In genomic region chr16:2673066-2673999, GRCh38 we compare ENCODE assay signal across 8 cellular contexts. TPM values are rescaled to one million over a fixed set of nuclear protein-coding genes. Genes with fewer than 3 reads are reported as not detected.
DNase-seq lines count a peak whose midpoint lies in the region; ATAC-seq and TF ChIP-seq lines count a peak whose summit lies in the region.

No MANE protein-coding gene starts in this region.

- TF ChIP-seq EP300 in SK-N-SH (IDR thresholded peaks at IDR 0.05; ENCODE audit: borderline replicate concordance in 1 of 2, low read depth in 1 of 2, low read length in 1 of 2), result no peak
- TF ChIP-seq EP300 in ovary (IDR thresholded peaks at IDR 0.05), result no peak

- H3K36me3 ChIP-seq in SK-N-SH (replicated peaks in 1 of 2; ENCODE audit: control insufficient read depth in 1 of 2, insufficient read depth in 2 of 2, low read length in 1 of 2) (peaks cover 5 to 9% of the 10 kb centered on the region in 2 experiments), ovary (no peaks in the 10 kb centered on the region), thymus (ENCODE audit: control insufficient read depth, insufficient read depth) (peaks cover 3% of the 10 kb centered on the region)

- H3K27me3 ChIP-seq in SK-N-SH (ENCODE audit: insufficient read depth) (no peaks in the 10 kb centered on the region), ovary (no peaks in the 10 kb centered on the region), thymus (ENCODE audit: control insufficient read depth, insufficient read depth) (no peaks in the 10 kb centered on the region)

- H3K36me3 Mint-ChIP-seq in activated naive CD4-positive, alpha-beta T cell treated with anti-CD3 and anti-CD28 coated beads, Interleukin-2, amount 50 U/mL, for 72 hours, result peaks cover 0 to 15% of the 10 kb centered on the region in 2 donors
- H3K36me3 Mint-ChIP-seq in glutamatergic neuron (ENCODE audit: unreplicated experiment), result no peaks in the 10 kb centered on the region

- peak overlapping the region; percentile 44 to 71 for H3K27ac Mint-ChIP-seq in activated naive CD4-positive, alpha-beta T cell treated with anti-CD3 and anti-CD28 coated beads, Interleukin-2, amount 50 U/mL, for 72 hours
- H3K27ac Mint-ChIP-seq in glutamatergic neuron (ENCODE audit: unreplicated experiment), result peak overlapping the region; percentile 28

- no peak for TF ChIP-seq RAD21 in SK-N-SH (IDR thresholded peaks at IDR 0.05; ENCODE audit: low read length)

- CTCF ChIA-PET in GM10248 (lab: Yijun Ruan, JAX) (interaction anchor here (0.9 kb wide), 1 partner anchor 253 kb away, joined by 3 read pairs; no protein-coding TSS in a partner anchor), SK-N-SH (lab: Yijun Ruan, JAX) (interaction anchor here (0.6 kb wide), 1 partner anchor 187 kb away, joined by 3 read pairs; no protein-coding TSS in a partner anchor)

- TF ChIP-seq POLR2A in ovary (IDR thresholded peaks at IDR 0.05), result peak; percentile 16

- peak overlapping the region; percentile 47 to 58; a peak in 2 of 4 replicates for H3K27ac ChIP-seq in SK-N-SH (ENCODE audit: low read depth in 2 of 2, low read length in 1 of 2)
- H3K27ac ChIP-seq in ovary, result peak overlapping the region in 1 of 2 donors; percentile 39
- H3K27ac ChIP-seq in thymus (ENCODE audit: low read depth), result peak overlapping the region; percentile 92

- DNase-seq in GM10248 (ENCODE audit: extremely low spot score) (peak; percentile 96), NCI-H1092 treated with DMSO at 0.1 percent for 48 hours (lab: John Stamatoyannopoulos, UW) (peak; percentile 93), SK-N-SH (peak; percentile 98), glutamatergic neuron (peak; percentile 97), ovary (peak; percentile 95 to 97 (median 96))
- peak; percentile 93 to 96 for DNase-seq in activated naive CD4-positive, alpha-beta T cell treated with anti-CD3 and anti-CD28 coated beads, Interleukin-2, amount 50 U/mL, for 72 hours (ENCODE audit: low spot score in 2 of 2)

- ATAC-seq in HG02623 (IDR thresholded peaks at IDR 0.05; ENCODE audit: unreplicated experiment), result peak; percentile 90
- ATAC-seq in activated naive CD4-positive, alpha-beta T cell treated with anti-CD3 and anti-CD28 coated beads, Interleukin-2, amount 50 U/mL, for 72 hours, result peak; percentile 97 to 98

- H3F3A ChIP-seq in SK-N-SH (replicated peaks; ENCODE audit: insufficient read depth), result peaks cover 5% of the 10 kb centered on the region

- no peaks in the 10 kb centered on the region for H3K9me3 Mint-ChIP-seq in activated naive CD4-positive, alpha-beta T cell treated with anti-CD3 and anti-CD28 coated beads, Interleukin-2, amount 50 U/mL, for 72 hours
- peaks cover 9% of the 10 kb centered on the region for H3K9me3 Mint-ChIP-seq in glutamatergic neuron (ENCODE audit: unreplicated experiment)

- H3K4me3 ChIP-seq in SK-N-SH (ENCODE audit: low read depth in 2 of 2, low read length in 1 of 2) (peak overlapping the region; percentile 63 to 79), ovary (peak overlapping the region; percentile 76), thymus (ENCODE audit: low read length) (peak overlapping the region; percentile 83)

- no peaks in the 10 kb centered on the region for H3K9me2 ChIP-seq in SK-N-SH

- peak overlapping the region; percentile 81 for H3K4me2 ChIP-seq in SK-N-SH

- TF ChIP-seq CTCF in GM10248 (IDR thresholded peaks at IDR 0.05; ENCODE audit: control extremely low read depth, extremely low read depth, low read depth, missing control alignments) (no peak), SK-N-SH (IDR thresholded peaks at IDR 0.05) (no peak), glutamatergic neuron (IDR thresholded peaks at IDR 0.05; ENCODE audit: partially characterized antibody, unreplicated experiment) (no peak), ovary (IDR thresholded peaks at IDR 0.05) (no peak)

- H3K27me3 Mint-ChIP-seq in glutamatergic neuron (ENCODE audit: unreplicated experiment), result no peaks in the 10 kb centered on the region

- POLR2A ChIA-PET in GM10248 (lab: Yijun Ruan, JAX) (interaction anchor here (0.6 to 1.3 kb wide), 4 partner anchors 9 to 1045 kb away, joined by 3 to 14 read pairs (median 4); partner anchors contain the start of gene KCTD5), SK-N-SH (lab: Yijun Ruan, JAX) (interaction anchor here (0.6 to 1.2 kb wide), 3 partner anchors 9 to 234 kb away, joined by 3 to 18 read pairs (median 3); partner anchors contain the start of gene KCTD5)

- peak overlapping the region; percentile 39; the same call in 1 of the 2 replicates for H3K9ac ChIP-seq in SK-N-SH

- H3K79me2 ChIP-seq in SK-N-SH (ENCODE audit: insufficient read depth), result peaks cover 25% of the 10 kb centered on the region

- 1% methylated on average over 21 of the region's 107 CpGs for WGBS in SK-N-SH (ENCODE audit: low lambda C conversion rate)
- WGBS in ovary, 3 donors, result 0 to 1% (median 1%) methylated on average over 53 to 105 of the region's 107 CpGs
- under 1% methylated on average over 107 of the region's 107 CpGs for WGBS in thymus

- no peaks in the 10 kb centered on the region for H3K9me3 ChIP-seq in SK-N-SH
- H3K9me3 ChIP-seq in ovary, result no peaks in the 10 kb centered on the region
- no peaks in the 10 kb centered on the region for H3K9me3 ChIP-seq in thymus (ENCODE audit: control insufficient read depth)

- H3K4me1 Mint-ChIP-seq in glutamatergic neuron (ENCODE audit: low read depth, unreplicated experiment), result peaks cover 33% of the 10 kb centered on the region

- peaks cover 7% of the 10 kb centered on the region; the same call in 1 of the 2 replicates for H4K20me1 ChIP-seq in SK-N-SH (ENCODE audit: insufficient read depth)

- peak overlapping the region; percentile 87 for H2AFZ ChIP-seq in SK-N-SH (ENCODE audit: low read depth)

- intact Hi-C loops in ovary (cut with DNase I), result no loop called here

- H3K4me1 ChIP-seq in SK-N-SH (ENCODE audit: control insufficient read depth in 1 of 2, insufficient read depth in 2 of 2, low read depth in 1 of 2, low read length in 1 of 2), result peaks cover 7 to 8% of the 10 kb centered on the region in 2 experiments; a peak in 2 of 4 replicates
- peaks cover 5% of the 10 kb centered on the region for H3K4me1 ChIP-seq in ovary (ENCODE audit: insufficient read depth)
- H3K4me1 ChIP-seq in thymus (ENCODE audit: control insufficient read depth, insufficient read depth, low read length), result peaks cover 7% of the 10 kb centered on the region

- peak overlapping the region; percentile 85 for H3K4me3 Mint-ChIP-seq in glutamatergic neuron (ENCODE audit: unreplicated experiment)

TF ChIP-seq in SK-N-SH, 30 proteins besides CTCF, POLR2A, EP300 and RAD21 (continues in another document):
- TF ChIP-seq POLR2AphosphoS5 (IDR thresholded peaks at IDR 0.05; ENCODE audit: low read depth, low read length), result 0 out of 2 replicates have a peak, but pooled peaks have one; percentile 30
- TF ChIP-seq GATA2 (CRISPR knock-in tag; IDR thresholded peaks at IDR 0.05), result no peak
- no peak for TF ChIP-seq TEAD4 (IDR thresholded peaks at IDR 0.05; ENCODE audit: borderline replicate concordance, insufficient read depth)
- no peak for TF ChIP-seq JUND (IDR thresholded peaks at IDR 0.05)
- TF ChIP-seq MEF2A (IDR thresholded peaks at IDR 0.05; ENCODE audit: borderline replicate concordance, low read depth), result no peak
- TF ChIP-seq GABPA (IDR thresholded peaks at IDR 0.05; ENCODE audit: low read depth), result peak; percentile 80
- no peak for TF ChIP-seq SMC3 (IDR thresholded peaks at IDR 0.05; ENCODE audit: low read depth, low read length)
- TF ChIP-seq MAX (IDR thresholded peaks at IDR 0.05; ENCODE audit: low read depth), result no peak
- TF ChIP-seq USF1 (IDR thresholded peaks at IDR 0.05; ENCODE audit: borderline replicate concordance, low read depth), result no peak
- TF ChIP-seq EZH2phosphoT487 (IDR thresholded peaks at IDR 0.05; ENCODE audit: borderline replicate concordance, low read depth), result no peak
- TF ChIP-seq FOXM1 (IDR thresholded peaks at IDR 0.05; ENCODE audit: low read depth), result no peak
- TF ChIP-seq MXI1 (IDR thresholded peaks at IDR 0.05; ENCODE audit: low read depth, low read length), result no peak; the same call in 1 of the 2 replicates
- no peak for TF ChIP-seq FOXJ3 (CRISPR knock-in tag; IDR thresholded peaks at IDR 0.05)
- TF ChIP-seq RCOR1 (IDR thresholded peaks at IDR 0.05; ENCODE audit: low read length), result no peak
- TF ChIP-seq RFX5 (IDR thresholded peaks at IDR 0.05; ENCODE audit: low read length), result no peak
- no peak for TF ChIP-seq FOSL2 (IDR thresholded peaks at IDR 0.05; ENCODE audit: borderline replicate concordance, low read depth)

RNA-seq across cellular contexts. Expression of gene KCTD5, which starts 9.0 kb away (rescaled TPM):
- polyA plus RNA-seq in SK-N-SH (2012; rRNA removed) (53.4 and 57.1 TPM in 2 replicates), ovary (10 to 100 TPM; 12.2 to 12.4 TPM), thymus (21.8 TPM)
- 46.0 and 51.9 TPM in 2 replicates for polyA plus RNA-seq in SK-N-SH (2012; cell fraction: cytosol; rRNA removed)
- polyA plus RNA-seq in SK-N-SH (2012; cell fraction: nucleus; rRNA removed), result 34.3 and 71.8 TPM in 2 replicates
- total RNA-seq in activated naive CD4-positive, alpha-beta T cell treated with anti-CD3 and anti-CD28 coated beads, Interleukin-2, amount 50 U/mL, for 72 hours, result 10 to 100 TPM; 27.8 to 46.9 TPM
- total RNA-seq in glutamatergic neuron (ENCODE audit: unreplicated experiment) (41.2 TPM), ovary (10 to 100 TPM; 12.4 to 19.8 (median 14.3) TPM)

RNA-seq across cellular contexts. Expression of gene PRSS27, which starts 46.7 kb away (rescaled TPM):
- polyA plus RNA-seq in SK-N-SH (2012; rRNA removed) (7.6 and 7.7 TPM in 2 replicates), ovary (1 to 10 TPM in 1 of 2 donors, not detected in 1; 1.3 TPM), thymus (6.5 TPM)
- 3.3 and 4.3 TPM in 2 replicates for polyA plus RNA-seq in SK-N-SH (2012; cell fraction: cytosol; rRNA removed)
- polyA plus RNA-seq in SK-N-SH (2012; cell fraction: nucleus; rRNA removed), result 17.4 and 23.0 TPM in 2 replicates
- total RNA-seq in activated naive CD4-positive, alpha-beta T cell treated with anti-CD3 and anti-CD28 coated beads, Interleukin-2, amount 50 U/mL, for 72 hours, result 1 to 10 TPM; 1.3 to 3.2 TPM
- total RNA-seq in glutamatergic neuron (ENCODE audit: unreplicated experiment) (10.8 TPM), ovary (1 to 10 TPM in 3 of 7 donors, under 1 TPM in 4; 0.46 to 1.3 (median 0.92) TPM)
